8 cellular contexts compared by ENCODE assay signal in the genomic region with DNA sequence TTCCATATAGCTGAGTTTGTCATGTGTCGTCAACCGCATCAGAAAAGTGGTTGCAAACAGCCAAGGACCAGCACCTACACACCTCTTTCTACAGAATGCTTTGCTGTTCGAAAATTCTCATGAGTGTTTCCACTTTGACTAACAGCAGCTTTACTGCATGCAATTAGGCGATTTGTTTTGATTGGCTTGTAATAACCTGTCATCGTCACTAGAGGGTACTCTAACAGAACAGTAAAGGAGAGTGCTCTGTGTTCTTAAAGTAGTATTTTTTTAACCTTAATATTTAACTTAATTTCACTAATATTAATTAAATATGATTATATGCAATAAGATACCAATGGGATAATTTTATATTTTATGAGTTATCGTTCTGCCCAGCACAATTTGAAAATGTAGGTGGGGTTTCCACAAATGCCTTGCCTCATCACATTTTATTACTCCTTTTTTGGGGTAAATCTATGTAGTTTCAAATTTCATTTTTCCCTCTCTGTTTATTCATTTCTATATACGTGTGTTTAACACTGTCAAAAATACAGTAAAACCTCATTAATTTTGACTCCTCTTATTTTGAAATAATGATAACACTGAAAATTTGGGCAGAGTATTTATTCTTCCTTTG.
DNase-seq lines count a peak whose midpoint lies in the region; ATAC-seq and TF ChIP-seq lines count a peak whose summit lies in the region.

No MANE protein-coding gene starts in this region.

- no peak overlapping the region for H3K4me3 Mint-ChIP-seq in immature natural killer cell

- no peaks in the 10 kb centered on the region for H3K36me3 Mint-ChIP-seq in immature natural killer cell

- H3K9me3 Mint-ChIP-seq in immature natural killer cell: peaks cover 0 to 5% (median 0%) of the 10 kb centered on the region in 6 donors

- no peak overlapping the region for H3K27ac ChIP-seq in brain microvascular endothelial cell

- in situ Hi-C loops in brain microvascular endothelial cell (cut with HindIII; ENCODE audit: low pct_ligation_motif_present, low sequenced_read_pairs): no loop called here

- ATAC-seq in GM19351 (IDR thresholded peaks at IDR 0.05; ENCODE audit: unreplicated experiment) (peak; percentile 93), HG03280 (IDR thresholded peaks at IDR 0.05; ENCODE audit: unreplicated experiment) (peak; percentile 89)

- no peak overlapping the region for H3K27ac Mint-ChIP-seq in immature natural killer cell

- TF ChIP-seq CTCF in brain microvascular endothelial cell (IDR thresholded peaks at IDR 0.05; ENCODE audit: low read depth, low read length, missing control alignments): peak; percentile 61

- H3K27me3 ChIP-seq in brain microvascular endothelial cell (replicated peaks): no peaks in the 10 kb centered on the region

- no peaks in the 10 kb centered on the region for H3K4me1 Mint-ChIP-seq in immature natural killer cell

- peak; percentile 81 for DNase-seq in DMS 273 (lab: John Stamatoyannopoulos, UW; ENCODE audit: unreplicated experiment)
- peak; percentile 47 for DNase-seq in NCI-H345 treated with DMSO at 0.1 percent for 48 hours (lab: John Stamatoyannopoulos, UW; ENCODE audit: unreplicated experiment)
- peak; percentile 33 for DNase-seq in brain microvascular endothelial cell
- DNase-seq in left kidney (ENCODE audit: low read depth, low spot score): peak; percentile 67
- no peak for DNase-seq in NCI-H1930 (lab: John Stamatoyannopoulos, UW)
- DNase-seq in immature natural killer cell: no peak

- H3K4me3 ChIP-seq in brain microvascular endothelial cell (ENCODE audit: low read depth, low read length): no peak overlapping the region

- H3K36me3 ChIP-seq in brain microvascular endothelial cell (replicated peaks): no peaks in the 10 kb centered on the region

- H3K27me3 Mint-ChIP-seq in immature natural killer cell (ENCODE audit: low read depth in 3 of 3): no peaks in the 10 kb centered on the region

Comparison
In these comparisons a context has a peak if more than half of its experiments do, and no peak if none do; other contexts are left out.
1. DNase-seq: peak in DMS 273 (single experiment), NCI-H345 treated with DMSO at 0.1 percent for 48 hours (single experiment), brain microvascular endothelial cell (single experiment) and left kidney (single experiment); none in NCI-H1930 (0 of 2) and immature natural killer cell (0 of 3).